10 cellular contexts compared by ENCODE assay signal in genomic region chr5:120458508-120458847, GRCh38. TPM values are rescaled to one million over a fixed set of nuclear protein-coding genes. Genes with fewer than 3 reads are reported as not detected.
DNase-seq lines count a peak whose midpoint lies in the region; ATAC-seq and TF ChIP-seq lines count a peak whose summit lies in the region.
"Not testable (repeated sequence)": the region's sequence is repeated elsewhere in the genome, so short reads cannot be mapped to it uniquely, and the experiment has no call there.
"Had no signal": no experiment of that assay in that cellular context is flagged by ENCODE, and none has a peak within 500 bp of the region (broad histone marks: within the 10 kb centered on the region; RNA-seq: fewer than 3 reads in every experiment).

No MANE protein-coding gene starts in this region.

- WGBS in upper lobe of left lung, 2 donors = 57 to 71% methylated on average over 2 of the region's 2 CpGs

- not testable (repeated sequence) for H3K9me3 ChIP-seq in CD4-positive, alpha-beta T cell (ENCODE audit: control insufficient read depth, low read length); Peyer's patch; left ventricle myocardium inferior (replicated peaks); osteoblast (ENCODE audit: low read depth, low read length); upper lobe of left lung

- TF ChIP-seq CTCF in CD4-positive, alpha-beta T cell (IDR thresholded peaks at IDR 0.05); Peyer's patch (IDR thresholded peaks at IDR 0.05); osteoblast (IDR thresholded peaks at IDR 0.05; ENCODE audit: extremely low read depth, low read depth, low read length); upper lobe of left lung (IDR thresholded peaks at IDR 0.05): not testable (repeated sequence)
- peak; percentile 45; the same call in 1 of the 2 replicates for TF ChIP-seq CTCF in HFFc6 (IDR thresholded peaks at IDR 0.05)
- TF ChIP-seq CTCF in left ventricle myocardium inferior (IDR thresholded peaks at IDR 0.05; ENCODE audit: borderline replicate concordance) = peak; percentile 4

- H3K27me3 Mint-ChIP-seq in CD4-positive, alpha-beta T cell = peaks cover 20% of the 10 kb centered on the region
- H3K27me3 Mint-ChIP-seq in HFFc6 (ENCODE audit: insufficient read depth) = not testable (repeated sequence)
- H3K27me3 Mint-ChIP-seq in activated CD8-positive, alpha-beta T cell treated with anti-CD3 and anti-CD28 coated beads, Interleukin-2, amount 10 ng/mL, durations not matched to agents 7 days and 5 days (ENCODE audit: low read depth) = peaks cover 15% of the 10 kb centered on the region
- peaks cover 13% of the 10 kb centered on the region for H3K27me3 Mint-ChIP-seq in central memory CD8-positive, alpha-beta T cell

- not testable (repeated sequence) for H2AFZ ChIP-seq in osteoblast (ENCODE audit: low read length)

- not testable (repeated sequence) for H3K36me3 Mint-ChIP-seq in CD4-positive, alpha-beta T cell (ENCODE audit: low read depth); HFFc6 (ENCODE audit: low read depth); activated CD8-positive, alpha-beta T cell treated with anti-CD3 and anti-CD28 coated beads, Interleukin-2, amount 10 ng/mL, durations not matched to agents 7 days and 5 days (ENCODE audit: low read depth); central memory CD8-positive, alpha-beta T cell (ENCODE audit: insufficient read depth)

- not testable (repeated sequence) for H3K36me3 ChIP-seq in Peyer's patch; left ventricle myocardium inferior; osteoblast (ENCODE audit: insufficient read depth, low read length); upper lobe of left lung

- H3K4me1 ChIP-seq in Peyer's patch, upper lobe of left lung: not testable (repeated sequence)
- H3K4me1 ChIP-seq in left ventricle myocardium inferior (peaks cover 23% of the 10 kb centered on the region), osteoblast (ENCODE audit: insufficient read depth, low read length) (peaks cover 14% of the 10 kb centered on the region)

- H3K4me3 ChIP-seq in Peyer's patch = peak overlapping the region; percentile 36 to 58 (median 48)
- peak overlapping the region; percentile 55 for H3K4me3 ChIP-seq in left ventricle myocardium inferior
- H3K4me3 ChIP-seq in osteoblast (ENCODE audit: insufficient read depth, low read length) = not testable (repeated sequence)
- H3K4me3 ChIP-seq in upper lobe of left lung = peak overlapping the region in 3 of 4 donors; percentile 32 to 49 (median 47)

- peak overlapping the region; percentile 66 for H3K4me3 Mint-ChIP-seq in CD4-positive, alpha-beta T cell
- not testable (repeated sequence) for H3K4me3 Mint-ChIP-seq in HFFc6
- H3K4me3 Mint-ChIP-seq in activated CD8-positive, alpha-beta T cell treated with anti-CD3 and anti-CD28 coated beads, Interleukin-2, amount 10 ng/mL, durations not matched to agents 7 days and 5 days = peak overlapping the region; percentile 64
- H3K4me3 Mint-ChIP-seq in central memory CD8-positive, alpha-beta T cell = peak overlapping the region; percentile 73

- not testable (repeated sequence) for H4K20me1 ChIP-seq in osteoblast (ENCODE audit: insufficient read depth, low read length)

- H3K27ac ChIP-seq in CD4-positive, alpha-beta T cell (ENCODE audit: low read depth, low read length); left ventricle myocardium inferior (replicated peaks); osteoblast (ENCODE audit: low read depth, low read length); upper lobe of left lung: not testable (repeated sequence)
- H3K27ac ChIP-seq in Peyer's patch = peak overlapping the region in 2 of 4 donors; percentile 48 to 71

- intact Hi-C loops in CD4-positive, alpha-beta T cell (cut with DNase I, micrococcal nuclease) = loop anchor here in 1 of 2 experiments (2.0 kb wide), 1 partner anchor 1470 kb away; the partner anchor contains the start of gene DTWD2
- intact Hi-C loops in left ventricle myocardium inferior (cut with micrococcal nuclease) = loop anchor here (5.0 kb wide), 1 partner anchor 516 kb away; no protein-coding TSS in a partner anchor

- CTCF ChIA-PET in CD4-positive, alpha-beta T cell (lab: Charles Lee) = not testable (repeated sequence)
- CTCF ChIA-PET in activated CD8-positive, alpha-beta T cell treated with anti-CD3 and anti-CD28 coated beads, Interleukin-2, amount 10 ng/mL, durations not matched to agents 7 days and 5 days (lab: Charles Lee) = interaction anchor here (0.6 to 2.3 kb wide), 4 partner anchors 12 to 1470 kb away, joined by 3 to 8 read pairs (median 5); partner anchors contain the start of gene DTWD2

- H3K27ac Mint-ChIP-seq in CD4-positive, alpha-beta T cell; HFFc6; activated CD8-positive, alpha-beta T cell treated with anti-CD3 and anti-CD28 coated beads, Interleukin-2, amount 10 ng/mL, durations not matched to agents 7 days and 5 days; central memory CD8-positive, alpha-beta T cell (ENCODE audit: low read depth): not testable (repeated sequence)

- not testable (repeated sequence) for H3K4me1 Mint-ChIP-seq in CD4-positive, alpha-beta T cell (ENCODE audit: low read depth); activated CD8-positive, alpha-beta T cell treated with anti-CD3 and anti-CD28 coated beads, Interleukin-2, amount 10 ng/mL, durations not matched to agents 7 days and 5 days (ENCODE audit: low read depth); central memory CD8-positive, alpha-beta T cell
- peaks cover 40% of the 10 kb centered on the region for H3K4me1 Mint-ChIP-seq in HFFc6 (ENCODE audit: low read depth)

- not testable (repeated sequence) for TF ChIP-seq EP300 in upper lobe of left lung (IDR thresholded peaks at IDR 0.05)

- H3K4me2 ChIP-seq in osteoblast (ENCODE audit: insufficient read depth, low read length) = not testable (repeated sequence)

- POLR2A ChIA-PET in CD4-positive, alpha-beta T cell (lab: Charles Lee) = not testable (repeated sequence)
- POLR2A ChIA-PET in activated CD8-positive, alpha-beta T cell treated with anti-CD3 and anti-CD28 coated beads, Interleukin-2, amount 10 ng/mL, durations not matched to agents 7 days and 5 days (lab: Charles Lee) = interaction anchor here (0.6 kb wide), 1 partner anchor 11 kb away, joined by 3 read pairs; no protein-coding TSS in a partner anchor

- not testable (repeated sequence) for ATAC-seq in CD4-positive, alpha-beta T cell (ENCODE audit: poor library complexity); activated CD8-positive, alpha-beta T cell treated with anti-CD3 and anti-CD28 coated beads, Interleukin-2, amount 10 ng/mL, durations not matched to agents 7 days and 5 days; central memory CD8-positive, alpha-beta T cell (replicated peaks; ENCODE audit: extremely low read depth, poor library complexity, severe bottlenecking); upper lobe of left lung (ENCODE audit: low FRiP score in 2 of 2)

- not testable (repeated sequence) for H3K27me3 ChIP-seq in CD4-positive, alpha-beta T cell (ENCODE audit: control insufficient read depth, insufficient read depth, low read length); Peyer's patch; left ventricle myocardium inferior (ENCODE audit: low read depth); osteoblast (ENCODE audit: insufficient read depth, low read length); upper lobe of left lung

- not testable (repeated sequence) for DNase-seq in CD4-positive, alpha-beta T cell; HFFc6; Peyer's patch; activated CD8-positive, alpha-beta T cell treated with anti-CD3 and anti-CD28 coated beads, Interleukin-2, amount 10 ng/mL, durations not matched to agents 7 days and 5 days; central memory CD8-positive, alpha-beta T cell (ENCODE audit: low spot score in 2 of 2); left ventricle myocardium inferior; upper lobe of left lung
- peak; percentile 9 for DNase-seq in osteoblast (ENCODE audit: insufficient read length, low spot score, missing footprints)

- H3K9me3 Mint-ChIP-seq in CD4-positive, alpha-beta T cell; HFFc6; activated CD8-positive, alpha-beta T cell treated with anti-CD3 and anti-CD28 coated beads, Interleukin-2, amount 10 ng/mL, durations not matched to agents 7 days and 5 days (ENCODE audit: insufficient read depth); central memory CD8-positive, alpha-beta T cell: not testable (repeated sequence)

- not testable (repeated sequence) for H3K79me2 ChIP-seq in osteoblast (ENCODE audit: insufficient read depth, low read length)

- TF ChIP-seq POLR2A in Peyer's patch (IDR thresholded peaks at IDR 0.05); upper lobe of left lung (IDR thresholded peaks at IDR 0.05): not testable (repeated sequence)

RNA-seq across cellular contexts. Expression of gene PRR16, which starts 5.6 kb away (rescaled TPM):
- total RNA-seq in CD4-positive, alpha-beta T cell = not detected
- 10 to 100 TPM; 53.5 to 74.0 (median 61.2) TPM for total RNA-seq in HFFc6 (2021; fragmentation: NEBNext Ultra II Directional; extraction: Animal tissue kit (Norgen Biotek cat#: 25700))
- total RNA-seq in Peyer's patch (10 to 100 TPM in 1 of 4 donors, 1 to 10 TPM in 3; 2.9 to 37.1 (median 3.8) TPM), left ventricle myocardium inferior (15.3 TPM), osteoblast (30.4 and 36.2 TPM in 2 replicates), upper lobe of left lung (1 to 10 TPM; 1.7 to 5.2 (median 3.7) TPM)
- total RNA-seq in activated CD8-positive, alpha-beta T cell treated with anti-CD3 and anti-CD28 coated beads, Interleukin-2, amount 10 ng/mL, durations not matched to agents 7 days and 5 days = not detected
- total RNA-seq: progenitor cell of endocrine pancreas; T-helper 1 cell treated with Interleukin-12 subunit alpha and Interleukin-12 subunit beta and Interleukin-4 antibody, amounts not matched to agents 30 ng/mL and 1 ng/mL, for 36 hours had no signal
